ENCODE assay signal across 1 cellular context in the genomic region with DNA sequence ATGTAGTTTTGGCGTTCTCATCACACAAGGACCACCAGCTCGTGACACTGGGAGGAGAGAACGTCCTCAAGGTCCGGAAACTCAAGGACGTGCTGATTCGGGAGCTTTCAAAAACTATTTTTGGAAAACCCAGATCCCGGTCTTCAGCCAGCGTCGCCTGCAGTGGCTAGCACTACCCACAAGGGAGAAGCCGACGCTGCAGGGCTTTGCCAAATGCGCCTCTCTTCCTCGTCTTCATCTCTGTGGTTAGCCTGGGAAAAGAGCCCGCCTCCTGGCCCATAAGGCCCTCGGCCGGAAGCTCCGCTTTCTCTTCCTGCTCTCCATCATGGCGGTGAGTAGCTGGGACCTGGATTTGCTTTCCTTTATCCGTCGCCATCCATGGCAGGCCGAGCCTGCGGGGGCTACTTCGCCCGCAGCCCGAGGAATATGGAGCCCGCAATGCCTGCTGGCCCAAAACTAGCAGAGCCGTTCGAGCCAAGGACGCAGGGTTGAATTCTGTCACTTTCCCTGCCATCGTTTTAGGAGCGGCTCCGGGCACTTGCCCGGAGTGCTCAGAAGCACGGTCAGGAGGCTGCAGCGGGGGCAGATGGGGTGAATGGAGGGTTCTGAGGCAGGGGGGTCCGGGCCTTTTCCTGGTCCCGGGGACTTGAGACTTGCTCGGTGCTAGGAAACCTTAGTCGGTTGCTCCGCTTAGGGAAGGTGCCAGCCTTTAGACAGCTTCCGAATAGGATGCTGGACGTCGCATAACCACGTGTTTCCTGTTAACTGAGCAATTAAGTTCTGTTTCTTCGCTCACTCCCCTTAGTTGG.
TF ChIP-seq lines count a peak whose summit lies in the region.

A gene (plus strand): TSS at position 308 of the 809 bp plus-strand sequence. CDS start 18 bp downstream, at position 326.

TF ChIP-seq in K562, 482 proteins besides CTCF, POLR2A, EP300 and RAD21 (continued from another document and continues in another):
- TF ChIP-seq GATAD2B (IDR thresholded peaks at IDR 0.05; ENCODE audit: borderline replicate concordance) (peak; percentile 73; the same call in 1 of the 2 replicates), BACH1 (tag; IDR thresholded peaks at IDR 0.05) (peak; percentile 64; the same call in 1 of the 2 replicates), ZNF830 (CRISPR knock-in tag; IDR thresholded peaks at IDR 0.05) (0 out of 2 replicates have a peak, but pooled peaks have one; percentile 75), ZNF347 (CRISPR knock-in tag; IDR thresholded peaks at IDR 0.05; ENCODE audit: low read depth) (no peak), LARP7 (IDR thresholded peaks at IDR 0.05) (0 out of 2 replicates have a peak, but pooled peaks have one; percentile 9), KAT7 (CRISPR knock-in tag; IDR thresholded peaks at IDR 0.05; ENCODE audit: borderline replicate concordance) (peak; percentile 94; the same call in 1 of the 2 replicates), HDAC1 (IDR thresholded peaks at IDR 0.05) (peak; percentile 6 to 87; a peak in 2 of 4 replicates), NCOR1 (IDR thresholded peaks at IDR 0.05) (peak; percentile 45; the same call in 1 of the 2 replicates), ZNF311 (CRISPR knock-in tag; IDR thresholded peaks at IDR 0.05) (no peak), KLF1 (tag; IDR thresholded peaks at IDR 0.05) (peak; percentile 35; the same call in 1 of the 2 replicates), FIP1L1 (IDR thresholded peaks at IDR 0.05; ENCODE audit: low read depth, low read length, poor library complexity, severe bottlenecking) (peak; percentile 91), RBFOX2 (IDR thresholded peaks at IDR 0.05; ENCODE audit: low read depth, low read length) (peak; percentile 100), BHLHE40 (IDR thresholded peaks at IDR 0.05; ENCODE audit: low read length) (no peak), POLR2AphosphoS2 (IDR thresholded peaks at IDR 0.05; ENCODE audit: low read length) (peak; percentile 87; the same call in 1 of the 2 replicates), ARID2 (IDR thresholded peaks at IDR 0.05) (no peak), PTRF (tag; IDR thresholded peaks at IDR 0.05) (no peak), FOXP1 (CRISPR knock-in tag; IDR thresholded peaks at IDR 0.05) (peak; percentile 61; the same call in 1 of the 2 replicates), SRSF1 (IDR thresholded peaks at IDR 0.05; ENCODE audit: low read depth, low read length) (0 out of 2 replicates have a peak, but pooled peaks have one; percentile 77), CXXC5 (CRISPR knock-in tag; IDR thresholded peaks at IDR 0.05) (peak; percentile 60), MBD2 (IDR thresholded peaks at IDR 0.05; ENCODE audit: borderline replicate concordance, low read depth) (peak; percentile 94), YY1 (IDR thresholded peaks at IDR 0.05; ENCODE audit: borderline replicate concordance in 1 of 3, control insufficient read depth in 1 of 3, extremely low read depth in 1 of 3, insufficient read depth in 3 of 3, insufficient read length in 1 of 3, insufficient replicate concordance in 2 of 3, low read depth in 1 of 3, low read length in 2 of 3) (peak; percentile 87 to 98 (median 95)), XRCC5 (IDR thresholded peaks at IDR 0.05; ENCODE audit: low read depth, low read length) (peak; percentile 89), NFATC3 (IDR thresholded peaks at IDR 0.05) (0 out of 2 replicates have a peak, but pooled peaks have one; percentile 33), NR1H2 (CRISPR knock-in tag; IDR thresholded peaks at IDR 0.05) (no peak), CSDE1 (IDR thresholded peaks at IDR 0.05) (peak in 1 of 2 experiments; percentile 75; a peak in 2 of 4 replicates), CCNT2 (IDR thresholded peaks at IDR 0.05; ENCODE audit: borderline replicate concordance, extremely low read depth, insufficient read length, low read depth, low read length) (no peak), DIDO1 (tag; IDR thresholded peaks at IDR 0.05; ENCODE audit: low read depth) (peak; percentile 33; the same call in 1 of the 2 replicates), STAT5A (IDR thresholded peaks at IDR 0.05; ENCODE audit: borderline replicate concordance, low read length) (no peak), RFX5 (IDR thresholded peaks at IDR 0.05; ENCODE audit: low read depth, low read length) (peak; percentile 32; the same call in 1 of the 2 replicates), GABPB1 (CRISPR knock-in tag; IDR thresholded peaks at IDR 0.05) (peak; percentile 93), L3MBTL2 (IDR thresholded peaks at IDR 0.05) (peak; percentile 65; the same call in 1 of the 2 replicates)
- TF ChIP-seq, protein P1, sequence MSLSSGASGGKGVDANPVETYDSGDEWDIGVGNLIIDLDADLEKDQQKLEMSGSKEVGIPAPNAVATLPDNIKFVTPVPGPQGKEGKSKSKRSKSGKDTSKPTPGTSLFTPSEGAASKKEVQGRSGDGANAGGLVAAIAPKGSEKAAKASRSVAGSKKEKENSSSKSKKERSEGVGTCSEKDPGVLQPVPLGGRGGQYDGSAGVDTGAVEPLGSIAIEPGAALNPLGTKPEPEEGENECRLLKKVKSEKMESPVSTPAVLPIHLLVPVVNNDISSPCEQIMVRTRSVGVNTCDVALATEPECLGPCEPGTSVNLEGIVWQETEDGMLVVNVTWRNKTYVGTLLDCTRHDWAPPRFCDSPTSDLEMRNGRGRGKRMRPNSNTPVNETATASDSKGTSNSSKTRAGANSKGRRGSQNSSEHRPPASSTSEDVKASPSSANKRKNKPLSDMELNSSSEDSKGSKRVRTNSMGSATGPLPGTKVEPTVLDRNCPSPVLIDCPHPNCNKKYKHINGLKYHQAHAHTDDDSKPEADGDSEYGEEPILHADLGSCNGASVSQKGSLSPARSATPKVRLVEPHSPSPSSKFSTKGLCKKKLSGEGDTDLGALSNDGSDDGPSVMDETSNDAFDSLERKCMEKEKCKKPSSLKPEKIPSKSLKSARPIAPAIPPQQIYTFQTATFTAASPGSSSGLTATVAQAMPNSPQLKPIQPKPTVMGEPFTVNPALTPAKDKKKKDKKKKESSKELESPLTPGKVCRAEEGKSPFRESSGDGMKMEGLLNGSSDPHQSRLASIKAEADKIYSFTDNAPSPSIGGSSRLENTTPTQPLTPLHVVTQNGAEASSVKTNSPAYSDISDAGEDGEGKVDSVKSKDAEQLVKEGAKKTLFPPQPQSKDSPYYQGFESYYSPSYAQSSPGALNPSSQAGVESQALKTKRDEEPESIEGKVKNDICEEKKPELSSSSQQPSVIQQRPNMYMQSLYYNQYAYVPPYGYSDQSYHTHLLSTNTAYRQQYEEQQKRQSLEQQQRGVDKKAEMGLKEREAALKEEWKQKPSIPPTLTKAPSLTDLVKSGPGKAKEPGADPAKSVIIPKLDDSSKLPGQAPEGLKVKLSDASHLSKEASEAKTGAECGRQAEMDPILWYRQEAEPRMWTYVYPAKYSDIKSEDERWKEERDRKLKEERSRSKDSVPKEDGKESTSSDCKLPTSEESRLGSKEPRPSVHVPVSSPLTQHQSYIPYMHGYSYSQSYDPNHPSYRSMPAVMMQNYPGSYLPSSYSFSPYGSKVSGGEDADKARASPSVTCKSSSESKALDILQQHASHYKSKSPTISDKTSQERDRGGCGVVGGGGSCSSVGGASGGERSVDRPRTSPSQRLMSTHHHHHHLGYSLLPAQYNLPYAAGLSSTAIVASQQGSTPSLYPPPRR (CRISPR knock-in tag; IDR thresholded peaks at IDR 0.05; ENCODE audit: borderline replicate concordance): no peak
- TF ChIP-seq, protein P2, sequence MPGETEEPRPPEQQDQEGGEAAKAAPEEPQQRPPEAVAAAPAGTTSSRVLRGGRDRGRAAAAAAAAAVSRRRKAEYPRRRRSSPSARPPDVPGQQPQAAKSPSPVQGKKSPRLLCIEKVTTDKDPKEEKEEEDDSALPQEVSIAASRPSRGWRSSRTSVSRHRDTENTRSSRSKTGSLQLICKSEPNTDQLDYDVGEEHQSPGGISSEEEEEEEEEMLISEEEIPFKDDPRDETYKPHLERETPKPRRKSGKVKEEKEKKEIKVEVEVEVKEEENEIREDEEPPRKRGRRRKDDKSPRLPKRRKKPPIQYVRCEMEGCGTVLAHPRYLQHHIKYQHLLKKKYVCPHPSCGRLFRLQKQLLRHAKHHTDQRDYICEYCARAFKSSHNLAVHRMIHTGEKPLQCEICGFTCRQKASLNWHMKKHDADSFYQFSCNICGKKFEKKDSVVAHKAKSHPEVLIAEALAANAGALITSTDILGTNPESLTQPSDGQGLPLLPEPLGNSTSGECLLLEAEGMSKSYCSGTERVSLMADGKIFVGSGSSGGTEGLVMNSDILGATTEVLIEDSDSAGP (CRISPR knock-in tag; IDR thresholded peaks at IDR 0.05): peak; percentile 41; the same call in 1 of the 2 replicates
- TF ChIP-seq, protein P3, sequence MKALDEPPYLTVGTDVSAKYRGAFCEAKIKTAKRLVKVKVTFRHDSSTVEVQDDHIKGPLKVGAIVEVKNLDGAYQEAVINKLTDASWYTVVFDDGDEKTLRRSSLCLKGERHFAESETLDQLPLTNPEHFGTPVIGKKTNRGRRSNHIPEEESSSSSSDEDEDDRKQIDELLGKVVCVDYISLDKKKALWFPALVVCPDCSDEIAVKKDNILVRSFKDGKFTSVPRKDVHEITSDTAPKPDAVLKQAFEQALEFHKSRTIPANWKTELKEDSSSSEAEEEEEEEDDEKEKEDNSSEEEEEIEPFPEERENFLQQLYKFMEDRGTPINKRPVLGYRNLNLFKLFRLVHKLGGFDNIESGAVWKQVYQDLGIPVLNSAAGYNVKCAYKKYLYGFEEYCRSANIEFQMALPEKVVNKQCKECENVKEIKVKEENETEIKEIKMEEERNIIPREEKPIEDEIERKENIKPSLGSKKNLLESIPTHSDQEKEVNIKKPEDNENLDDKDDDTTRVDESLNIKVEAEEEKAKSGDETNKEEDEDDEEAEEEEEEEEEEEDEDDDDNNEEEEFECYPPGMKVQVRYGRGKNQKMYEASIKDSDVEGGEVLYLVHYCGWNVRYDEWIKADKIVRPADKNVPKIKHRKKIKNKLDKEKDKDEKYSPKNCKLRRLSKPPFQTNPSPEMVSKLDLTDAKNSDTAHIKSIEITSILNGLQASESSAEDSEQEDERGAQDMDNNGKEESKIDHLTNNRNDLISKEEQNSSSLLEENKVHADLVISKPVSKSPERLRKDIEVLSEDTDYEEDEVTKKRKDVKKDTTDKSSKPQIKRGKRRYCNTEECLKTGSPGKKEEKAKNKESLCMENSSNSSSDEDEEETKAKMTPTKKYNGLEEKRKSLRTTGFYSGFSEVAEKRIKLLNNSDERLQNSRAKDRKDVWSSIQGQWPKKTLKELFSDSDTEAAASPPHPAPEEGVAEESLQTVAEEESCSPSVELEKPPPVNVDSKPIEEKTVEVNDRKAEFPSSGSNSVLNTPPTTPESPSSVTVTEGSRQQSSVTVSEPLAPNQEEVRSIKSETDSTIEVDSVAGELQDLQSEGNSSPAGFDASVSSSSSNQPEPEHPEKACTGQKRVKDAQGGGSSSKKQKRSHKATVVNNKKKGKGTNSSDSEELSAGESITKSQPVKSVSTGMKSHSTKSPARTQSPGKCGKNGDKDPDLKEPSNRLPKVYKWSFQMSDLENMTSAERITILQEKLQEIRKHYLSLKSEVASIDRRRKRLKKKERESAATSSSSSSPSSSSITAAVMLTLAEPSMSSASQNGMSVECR (CRISPR knock-in tag; IDR thresholded peaks at IDR 0.05): peak; percentile 89
- TF ChIP-seq, protein P4, sequence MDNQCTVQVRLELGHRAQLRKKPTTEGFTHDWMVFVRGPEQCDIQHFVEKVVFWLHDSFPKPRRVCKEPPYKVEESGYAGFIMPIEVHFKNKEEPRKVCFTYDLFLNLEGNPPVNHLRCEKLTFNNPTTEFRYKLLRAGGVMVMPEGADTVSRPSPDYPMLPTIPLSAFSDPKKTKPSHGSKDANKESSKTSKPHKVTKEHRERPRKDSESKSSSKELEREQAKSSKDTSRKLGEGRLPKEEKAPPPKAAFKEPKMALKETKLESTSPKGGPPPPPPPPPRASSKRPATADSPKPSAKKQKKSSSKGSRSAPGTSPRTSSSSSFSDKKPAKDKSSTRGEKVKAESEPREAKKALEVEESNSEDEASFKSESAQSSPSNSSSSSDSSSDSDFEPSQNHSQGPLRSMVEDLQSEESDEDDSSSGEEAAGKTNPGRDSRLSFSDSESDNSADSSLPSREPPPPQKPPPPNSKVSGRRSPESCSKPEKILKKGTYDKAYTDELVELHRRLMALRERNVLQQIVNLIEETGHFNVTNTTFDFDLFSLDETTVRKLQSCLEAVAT (IDR thresholded peaks at IDR 0.05): peak; percentile 10 to 75
- TF ChIP-seq, protein P5, sequence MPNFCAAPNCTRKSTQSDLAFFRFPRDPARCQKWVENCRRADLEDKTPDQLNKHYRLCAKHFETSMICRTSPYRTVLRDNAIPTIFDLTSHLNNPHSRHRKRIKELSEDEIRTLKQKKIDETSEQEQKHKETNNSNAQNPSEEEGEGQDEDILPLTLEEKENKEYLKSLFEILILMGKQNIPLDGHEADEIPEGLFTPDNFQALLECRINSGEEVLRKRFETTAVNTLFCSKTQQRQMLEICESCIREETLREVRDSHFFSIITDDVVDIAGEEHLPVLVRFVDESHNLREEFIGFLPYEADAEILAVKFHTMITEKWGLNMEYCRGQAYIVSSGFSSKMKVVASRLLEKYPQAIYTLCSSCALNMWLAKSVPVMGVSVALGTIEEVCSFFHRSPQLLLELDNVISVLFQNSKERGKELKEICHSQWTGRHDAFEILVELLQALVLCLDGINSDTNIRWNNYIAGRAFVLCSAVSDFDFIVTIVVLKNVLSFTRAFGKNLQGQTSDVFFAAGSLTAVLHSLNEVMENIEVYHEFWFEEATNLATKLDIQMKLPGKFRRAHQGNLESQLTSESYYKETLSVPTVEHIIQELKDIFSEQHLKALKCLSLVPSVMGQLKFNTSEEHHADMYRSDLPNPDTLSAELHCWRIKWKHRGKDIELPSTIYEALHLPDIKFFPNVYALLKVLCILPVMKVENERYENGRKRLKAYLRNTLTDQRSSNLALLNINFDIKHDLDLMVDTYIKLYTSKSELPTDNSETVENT (CRISPR knock-in tag; IDR thresholded peaks at IDR 0.05): peak; percentile 98
- TF ChIP-seq, protein P6, sequence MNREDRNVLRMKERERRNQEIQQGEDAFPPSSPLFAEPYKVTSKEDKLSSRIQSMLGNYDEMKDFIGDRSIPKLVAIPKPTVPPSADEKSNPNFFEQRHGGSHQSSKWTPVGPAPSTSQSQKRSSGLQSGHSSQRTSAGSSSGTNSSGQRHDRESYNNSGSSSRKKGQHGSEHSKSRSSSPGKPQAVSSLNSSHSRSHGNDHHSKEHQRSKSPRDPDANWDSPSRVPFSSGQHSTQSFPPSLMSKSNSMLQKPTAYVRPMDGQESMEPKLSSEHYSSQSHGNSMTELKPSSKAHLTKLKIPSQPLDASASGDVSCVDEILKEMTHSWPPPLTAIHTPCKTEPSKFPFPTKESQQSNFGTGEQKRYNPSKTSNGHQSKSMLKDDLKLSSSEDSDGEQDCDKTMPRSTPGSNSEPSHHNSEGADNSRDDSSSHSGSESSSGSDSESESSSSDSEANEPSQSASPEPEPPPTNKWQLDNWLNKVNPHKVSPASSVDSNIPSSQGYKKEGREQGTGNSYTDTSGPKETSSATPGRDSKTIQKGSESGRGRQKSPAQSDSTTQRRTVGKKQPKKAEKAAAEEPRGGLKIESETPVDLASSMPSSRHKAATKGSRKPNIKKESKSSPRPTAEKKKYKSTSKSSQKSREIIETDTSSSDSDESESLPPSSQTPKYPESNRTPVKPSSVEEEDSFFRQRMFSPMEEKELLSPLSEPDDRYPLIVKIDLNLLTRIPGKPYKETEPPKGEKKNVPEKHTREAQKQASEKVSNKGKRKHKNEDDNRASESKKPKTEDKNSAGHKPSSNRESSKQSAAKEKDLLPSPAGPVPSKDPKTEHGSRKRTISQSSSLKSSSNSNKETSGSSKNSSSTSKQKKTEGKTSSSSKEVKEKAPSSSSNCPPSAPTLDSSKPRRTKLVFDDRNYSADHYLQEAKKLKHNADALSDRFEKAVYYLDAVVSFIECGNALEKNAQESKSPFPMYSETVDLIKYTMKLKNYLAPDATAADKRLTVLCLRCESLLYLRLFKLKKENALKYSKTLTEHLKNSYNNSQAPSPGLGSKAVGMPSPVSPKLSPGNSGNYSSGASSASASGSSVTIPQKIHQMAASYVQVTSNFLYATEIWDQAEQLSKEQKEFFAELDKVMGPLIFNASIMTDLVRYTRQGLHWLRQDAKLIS (CRISPR knock-in tag; IDR thresholded peaks at IDR 0.05): peak; percentile 97
